Comparison of ENCODE assay signal across 24 cellular contexts in genomic region chrX:66489339-66489738, GRCh38.
"Had no signal": no experiment of that assay in that cellular context is flagged by ENCODE, and none has a peak within 500 bp of the region (broad histone marks: within the 10 kb centered on the region; RNA-seq: fewer than 3 reads in every experiment).

No MANE protein-coding gene starts in this region.

- H3K27me3 Mint-ChIP-seq: stimulated activated memory B cell treated with anti-CD40 and anti-IgM and Interleukin-4, amounts not matched to agents 10 μg/mL and 1 μg/mL and 100 μg/mL, for 72 hours had no signal

- H3K27ac ChIP-seq: colonic mucosa, heart left ventricle, left ventricle myocardium inferior, lower lobe of right lung, neural progenitor cell, ovary, tibial artery, upper lobe of left lung, uterus had no signal

- H3K4me3 Mint-ChIP-seq: natural killer cell treated with Interleukin-12 subunit alpha and Interleukin-12 subunit beta and Interleukin-15 and Interleukin-18, amount 100 ng/mL, for 72 hours; stimulated activated memory B cell treated with anti-CD40 and anti-IgM and Interleukin-4, amounts not matched to agents 10 μg/mL and 1 μg/mL and 100 μg/mL, for 72 hours; stimulated activated naive CD8-positive, alpha-beta T cell treated with anti-CD3 and anti-CD28 coated beads, Interleukin-15, Interleukin-2, amounts not matched to agents 100 ng/mL and 50 ng/mL, for 24 hours had no signal

- H3K4me2 ChIP-seq: neural progenitor cell had no signal

- H3K27ac Mint-ChIP-seq: natural killer cell treated with Interleukin-12 subunit alpha and Interleukin-12 subunit beta and Interleukin-15 and Interleukin-18, amount 100 ng/mL, for 72 hours; neural progenitor cell; stimulated activated memory B cell treated with anti-CD40 and anti-IgM and Interleukin-4, amounts not matched to agents 10 μg/mL and 1 μg/mL and 100 μg/mL, for 72 hours; stimulated activated naive CD8-positive, alpha-beta T cell treated with anti-CD3 and anti-CD28 coated beads, Interleukin-15, Interleukin-2, amounts not matched to agents 100 ng/mL and 50 ng/mL, for 24 hours had no signal

- H3K4me1 Mint-ChIP-seq: neural progenitor cell; stimulated activated memory B cell treated with anti-CD40 and anti-IgM and Interleukin-4, amounts not matched to agents 10 μg/mL and 1 μg/mL and 100 μg/mL, for 72 hours had no signal

- H3K27me3 ChIP-seq: colonic mucosa, neural progenitor cell, ovary, tibial artery, upper lobe of left lung, uterus had no signal

- H3K9me3 Mint-ChIP-seq: natural killer cell treated with Interleukin-12 subunit alpha and Interleukin-12 subunit beta and Interleukin-15 and Interleukin-18, amount 100 ng/mL, for 72 hours; stimulated activated naive CD8-positive, alpha-beta T cell treated with anti-CD3 and anti-CD28 coated beads, Interleukin-15, Interleukin-2, amounts not matched to agents 100 ng/mL and 50 ng/mL, for 24 hours had no signal

- H3K4me1 ChIP-seq: colonic mucosa, heart left ventricle, left ventricle myocardium inferior, lower lobe of right lung, neural progenitor cell, tibial artery, upper lobe of left lung, uterus had no signal

- DNase-seq: colonic mucosa; dermis blood vessel endothelial cell; erythroblast; foreskin melanocyte; heart left ventricle; hippocampal formation; islet precursor cell; left ventricle myocardium inferior; lower lobe of right lung; mesenchymal stem cell; midbrain; nucleus accumbens; ovary; stimulated activated CD4-positive, alpha-beta T cell treated with anti-CD3 and anti-CD28 coated beads, Interleukin-15, amount 100 ng/mL, for 24 hours; stimulated activated CD4-positive, alpha-beta T cell treated with anti-CD3 and anti-CD28 coated beads, Interleukin-1b, Interleukin-23, amount 100 ng/mL, for 48 hours; stimulated activated CD4-positive, alpha-beta T cell treated with anti-CD3 and anti-CD28 coated beads, Interleukin-4, amount 100 ng/mL, for 24 hours; tibial artery; upper lobe of left lung; uterus had no signal

- H2AFZ ChIP-seq: neural progenitor cell had no signal

- H3K36me3 Mint-ChIP-seq: natural killer cell treated with Interleukin-12 subunit alpha and Interleukin-12 subunit beta and Interleukin-15 and Interleukin-18, amount 100 ng/mL, for 72 hours; neural progenitor cell; stimulated activated memory B cell treated with anti-CD40 and anti-IgM and Interleukin-4, amounts not matched to agents 10 μg/mL and 1 μg/mL and 100 μg/mL, for 72 hours had no signal

- H3K4me3 ChIP-seq: colonic mucosa, heart left ventricle, left ventricle myocardium inferior, lower lobe of right lung, neural progenitor cell, ovary, tibial artery, upper lobe of left lung, uterus had no signal

- H3K36me3 ChIP-seq: colonic mucosa, heart left ventricle, left ventricle myocardium inferior, lower lobe of right lung, neural progenitor cell, ovary, tibial artery, upper lobe of left lung, uterus had no signal

- H3K9ac ChIP-seq: neural progenitor cell had no signal

- ATAC-seq: heart left ventricle; lower lobe of right lung; natural killer cell treated with Interleukin-12 subunit alpha and Interleukin-12 subunit beta and Interleukin-15 and Interleukin-18, amount 100 ng/mL, for 72 hours; right cardiac atrium; stimulated activated memory B cell treated with anti-CD40 and anti-IgM and Interleukin-4, amounts not matched to agents 10 μg/mL and 1 μg/mL and 100 μg/mL, for 72 hours had no signal

- H3K9me3 ChIP-seq: colonic mucosa, left ventricle myocardium inferior, lower lobe of right lung, ovary, tibial artery, upper lobe of left lung, uterus had no signal
